ENCODE assay signal across 1 cellular context in the genomic region with DNA sequence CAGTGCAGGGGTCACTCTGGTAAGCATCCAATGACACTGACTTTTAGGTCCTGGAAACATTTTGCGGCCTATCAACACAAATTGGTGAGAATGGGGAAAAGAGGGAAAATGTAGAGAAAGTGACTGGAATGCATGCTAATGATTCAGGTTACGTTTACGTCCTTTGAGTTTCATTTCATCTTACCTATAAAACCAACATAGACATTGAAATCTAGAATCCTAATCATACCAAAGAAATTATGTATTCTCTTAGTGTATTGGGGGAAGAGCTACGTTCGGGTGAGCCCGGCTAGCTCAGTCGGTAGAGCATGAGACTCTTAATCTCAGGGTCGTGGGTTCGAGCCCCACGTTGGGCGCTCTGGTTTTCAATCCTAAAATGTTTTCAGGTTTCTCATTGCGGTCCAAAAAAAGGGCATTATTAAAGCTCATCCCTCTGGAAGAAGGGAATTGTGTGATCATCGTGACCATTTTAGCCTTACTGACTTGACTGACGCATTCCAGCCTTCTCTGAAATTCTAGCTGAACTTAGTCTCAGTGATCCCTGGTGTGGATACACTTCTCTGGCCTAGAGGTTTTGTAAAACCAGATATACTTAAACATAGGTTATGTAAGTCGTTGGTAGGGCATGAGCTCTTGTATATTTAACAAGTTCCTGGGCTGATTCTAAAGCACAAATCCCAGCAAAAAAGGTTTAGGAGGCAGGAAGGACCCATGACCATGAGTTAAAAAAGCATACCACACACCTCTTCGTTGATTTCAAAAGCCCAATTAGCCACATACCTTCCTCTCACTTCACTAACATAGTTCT.
TF ChIP-seq lines count a peak whose summit lies in the region.

No MANE protein-coding gene starts in this region.

TF ChIP-seq in HepG2, 621 proteins besides CTCF, POLR2A, EP300 and RAD21 (continued from another document and continues in another):
- TF ChIP-seq, protein P1, sequence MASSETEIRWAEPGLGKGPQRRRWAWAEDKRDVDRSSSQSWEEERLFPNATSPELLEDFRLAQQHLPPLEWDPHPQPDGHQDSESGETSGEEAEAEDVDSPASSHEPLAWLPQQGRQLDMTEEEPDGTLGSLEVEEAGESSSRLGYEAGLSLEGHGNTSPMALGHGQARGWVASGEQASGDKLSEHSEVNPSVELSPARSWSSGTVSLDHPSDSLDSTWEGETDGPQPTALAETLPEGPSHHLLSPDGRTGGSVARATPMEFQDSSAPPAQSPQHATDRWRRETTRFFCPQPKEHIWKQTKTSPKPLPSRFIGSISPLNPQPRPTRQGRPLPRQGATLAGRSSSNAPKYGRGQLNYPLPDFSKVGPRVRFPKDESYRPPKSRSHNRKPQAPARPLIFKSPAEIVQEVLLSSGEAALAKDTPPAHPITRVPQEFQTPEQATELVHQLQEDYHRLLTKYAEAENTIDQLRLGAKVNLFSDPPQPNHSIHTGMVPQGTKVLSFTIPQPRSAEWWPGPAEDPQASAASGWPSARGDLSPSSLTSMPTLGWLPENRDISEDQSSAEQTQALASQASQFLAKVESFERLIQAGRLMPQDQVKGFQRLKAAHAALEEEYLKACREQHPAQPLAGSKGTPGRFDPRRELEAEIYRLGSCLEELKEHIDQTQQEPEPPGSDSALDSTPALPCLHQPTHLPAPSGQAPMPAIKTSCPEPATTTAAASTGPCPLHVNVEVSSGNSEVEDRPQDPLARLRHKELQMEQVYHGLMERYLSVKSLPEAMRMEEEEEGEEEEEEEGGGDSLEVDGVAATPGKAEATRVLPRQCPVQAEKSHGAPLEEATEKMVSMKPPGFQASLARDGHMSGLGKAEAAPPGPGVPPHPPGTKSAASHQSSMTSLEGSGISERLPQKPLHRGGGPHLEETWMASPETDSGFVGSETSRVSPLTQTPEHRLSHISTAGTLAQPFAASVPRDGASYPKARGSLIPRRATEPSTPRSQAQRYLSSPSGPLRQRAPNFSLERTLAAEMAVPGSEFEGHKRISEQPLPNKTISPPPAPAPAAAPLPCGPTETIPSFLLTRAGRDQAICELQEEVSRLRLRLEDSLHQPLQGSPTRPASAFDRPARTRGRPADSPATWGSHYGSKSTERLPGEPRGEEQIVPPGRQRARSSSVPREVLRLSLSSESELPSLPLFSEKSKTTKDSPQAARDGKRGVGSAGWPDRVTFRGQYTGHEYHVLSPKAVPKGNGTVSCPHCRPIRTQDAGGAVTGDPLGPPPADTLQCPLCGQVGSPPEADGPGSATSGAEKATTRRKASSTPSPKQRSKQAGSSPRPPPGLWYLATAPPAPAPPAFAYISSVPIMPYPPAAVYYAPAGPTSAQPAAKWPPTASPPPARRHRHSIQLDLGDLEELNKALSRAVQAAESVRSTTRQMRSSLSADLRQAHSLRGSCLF (CRISPR knock-in tag; IDR thresholded peaks at IDR 0.05; ENCODE audit: borderline replicate concordance), result no peak
- TF ChIP-seq, protein P2, sequence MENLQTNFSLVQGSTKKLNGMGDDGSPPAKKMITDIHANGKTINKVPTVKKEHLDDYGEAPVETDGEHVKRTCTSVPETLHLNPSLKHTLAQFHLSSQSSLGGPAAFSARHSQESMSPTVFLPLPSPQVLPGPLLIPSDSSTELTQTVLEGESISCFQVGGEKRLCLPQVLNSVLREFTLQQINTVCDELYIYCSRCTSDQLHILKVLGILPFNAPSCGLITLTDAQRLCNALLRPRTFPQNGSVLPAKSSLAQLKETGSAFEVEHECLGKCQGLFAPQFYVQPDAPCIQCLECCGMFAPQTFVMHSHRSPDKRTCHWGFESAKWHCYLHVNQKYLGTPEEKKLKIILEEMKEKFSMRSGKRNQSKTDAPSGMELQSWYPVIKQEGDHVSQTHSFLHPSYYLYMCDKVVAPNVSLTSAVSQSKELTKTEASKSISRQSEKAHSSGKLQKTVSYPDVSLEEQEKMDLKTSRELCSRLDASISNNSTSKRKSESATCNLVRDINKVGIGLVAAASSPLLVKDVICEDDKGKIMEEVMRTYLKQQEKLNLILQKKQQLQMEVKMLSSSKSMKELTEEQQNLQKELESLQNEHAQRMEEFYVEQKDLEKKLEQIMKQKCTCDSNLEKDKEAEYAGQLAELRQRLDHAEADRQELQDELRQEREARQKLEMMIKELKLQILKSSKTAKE (CRISPR knock-in tag; IDR thresholded peaks at IDR 0.05; ENCODE audit: borderline replicate concordance), result no peak
- TF ChIP-seq ZNF605 (CRISPR knock-in tag; IDR thresholded peaks at IDR 0.05) (peak; percentile 66; the same call in 1 of the 2 replicates), SMC3 (IDR thresholded peaks at IDR 0.05; ENCODE audit: low read length) (no peak), ZNF747 (CRISPR knock-in tag; IDR thresholded peaks at IDR 0.05; ENCODE audit: borderline replicate concordance) (no peak), GLI4 (CRISPR knock-in tag; IDR thresholded peaks at IDR 0.05; ENCODE audit: borderline replicate concordance) (no peak), TMF1 (CRISPR knock-in tag; IDR thresholded peaks at IDR 0.05; ENCODE audit: low read depth) (no peak), RXRB (CRISPR knock-in tag; IDR thresholded peaks at IDR 0.05; ENCODE audit: borderline replicate concordance) (peak; percentile 72), ZNF530 (CRISPR knock-in tag; IDR thresholded peaks at IDR 0.05; ENCODE audit: low read depth) (no peak), CCDC6 (CRISPR knock-in tag; IDR thresholded peaks at IDR 0.05) (peak; percentile 91), ZNF598 (CRISPR knock-in tag; IDR thresholded peaks at IDR 0.05; ENCODE audit: borderline replicate concordance) (0 out of 2 replicates have a peak, but pooled peaks have one; percentile 35), RFXANK (CRISPR knock-in tag; IDR thresholded peaks at IDR 0.05) (no peak; the same call in 1 of the 2 replicates), ZNF703 (CRISPR knock-in tag; IDR thresholded peaks at IDR 0.05; ENCODE audit: borderline replicate concordance) (no peak), MATR3 (CRISPR knock-in tag; IDR thresholded peaks at IDR 0.05) (no peak), SIN3B (IDR thresholded peaks at IDR 0.05; ENCODE audit: low read length) (peak; percentile 54; the same call in 1 of the 2 replicates), ZNF121 (CRISPR knock-in tag; IDR thresholded peaks at IDR 0.05) (no peak), SIX1 (CRISPR knock-in tag; IDR thresholded peaks at IDR 0.05; ENCODE audit: borderline replicate concordance) (no peak), PAWR (CRISPR knock-in tag; IDR thresholded peaks at IDR 0.05; ENCODE audit: borderline replicate concordance) (no peak), ZNF430 (CRISPR knock-in tag; IDR thresholded peaks at IDR 0.05) (0 out of 2 replicates have a peak, but pooled peaks have one; percentile 34), SUZ12 (IDR thresholded peaks at IDR 0.05; ENCODE audit: low read depth, low read length) (no peak), SRSF4 (IDR thresholded peaks at IDR 0.05; ENCODE audit: low read depth, low read length, poor library complexity, severe bottlenecking) (no peak), DR1 (CRISPR knock-in tag; IDR thresholded peaks at IDR 0.05) (no peak), GZF1 (CRISPR knock-in tag; IDR thresholded peaks at IDR 0.05) (no peak), ZNF850 (CRISPR knock-in tag; conservative IDR thresholded peaks at IDR 0.05) (no peak), ZNF782 (CRISPR knock-in tag; IDR thresholded peaks at IDR 0.05; ENCODE audit: borderline replicate concordance) (peak; percentile 22; the same call in 1 of the 2 replicates), MIER3 (CRISPR knock-in tag; IDR thresholded peaks at IDR 0.05; ENCODE audit: borderline replicate concordance) (peak; percentile 63; the same call in 1 of the 2 replicates), ARNT (IDR thresholded peaks at IDR 0.05) (no peak), ZNF891 (CRISPR knock-in tag; IDR thresholded peaks at IDR 0.05) (no peak), ZMYM3 (CRISPR knock-in tag; IDR thresholded peaks at IDR 0.05) (peak; percentile 78), ZNF720 (CRISPR knock-in tag; IDR thresholded peaks at IDR 0.05) (no peak), MEIS1 (CRISPR knock-in tag; IDR thresholded peaks at IDR 0.05; ENCODE audit: borderline replicate concordance) (no peak), ZSCAN31 (CRISPR knock-in tag; IDR thresholded peaks at IDR 0.05; ENCODE audit: low read depth) (0 out of 2 replicates have a peak, but pooled peaks have one; percentile 46), ZNF672 (CRISPR knock-in tag; IDR thresholded peaks at IDR 0.05) (no peak), HCFC1 (IDR thresholded peaks at IDR 0.05; ENCODE audit: low read depth, low read length) (0 out of 2 replicates have a peak, but pooled peaks have one; percentile 10), ARNTL (CRISPR knock-in tag; IDR thresholded peaks at IDR 0.05) (no peak), TGIF2 (CRISPR knock-in tag; IDR thresholded peaks at IDR 0.05) (peak; percentile 28; the same call in 1 of the 2 replicates), ZNF841 (CRISPR knock-in tag; IDR thresholded peaks at IDR 0.05; ENCODE audit: borderline replicate concordance) (no peak), ZNF768 (CRISPR knock-in tag; IDR thresholded peaks at IDR 0.05) (no peak), ZNF224 (CRISPR knock-in tag; IDR thresholded peaks at IDR 0.05) (no peak), BHLHE40 (IDR thresholded peaks at IDR 0.05; ENCODE audit: low read length) (no peak)
- TF ChIP-seq, protein P3, sequence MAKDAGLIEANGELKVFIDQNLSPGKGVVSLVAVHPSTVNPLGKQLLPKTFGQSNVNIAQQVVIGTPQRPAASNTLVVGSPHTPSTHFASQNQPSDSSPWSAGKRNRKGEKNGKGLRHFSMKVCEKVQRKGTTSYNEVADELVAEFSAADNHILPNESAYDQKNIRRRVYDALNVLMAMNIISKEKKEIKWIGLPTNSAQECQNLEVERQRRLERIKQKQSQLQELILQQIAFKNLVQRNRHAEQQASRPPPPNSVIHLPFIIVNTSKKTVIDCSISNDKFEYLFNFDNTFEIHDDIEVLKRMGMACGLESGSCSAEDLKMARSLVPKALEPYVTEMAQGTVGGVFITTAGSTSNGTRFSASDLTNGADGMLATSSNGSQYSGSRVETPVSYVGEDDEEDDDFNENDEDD (CRISPR knock-in tag; IDR thresholded peaks at IDR 0.05; ENCODE audit: borderline replicate concordance), result no peak
- TF ChIP-seq, protein P4, sequence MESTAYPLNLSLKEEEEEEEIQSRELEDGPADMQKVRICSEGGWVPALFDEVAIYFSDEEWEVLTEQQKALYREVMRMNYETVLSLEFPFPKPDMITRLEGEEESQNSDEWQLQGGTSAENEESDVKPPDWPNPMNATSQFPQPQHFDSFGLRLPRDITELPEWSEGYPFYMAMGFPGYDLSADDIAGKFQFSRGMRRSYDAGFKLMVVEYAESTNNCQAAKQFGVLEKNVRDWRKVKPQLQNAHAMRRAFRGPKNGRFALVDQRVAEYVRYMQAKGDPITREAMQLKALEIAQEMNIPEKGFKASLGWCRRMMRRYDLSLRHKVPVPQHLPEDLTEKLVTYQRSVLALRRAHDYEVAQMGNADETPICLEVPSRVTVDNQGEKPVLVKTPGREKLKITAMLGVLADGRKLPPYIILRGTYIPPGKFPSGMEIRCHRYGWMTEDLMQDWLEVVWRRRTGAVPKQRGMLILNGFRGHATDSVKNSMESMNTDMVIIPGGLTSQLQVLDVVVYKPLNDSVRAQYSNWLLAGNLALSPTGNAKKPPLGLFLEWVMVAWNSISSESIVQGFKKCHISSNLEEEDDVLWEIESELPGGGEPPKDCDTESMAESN (CRISPR knock-in tag; conservative IDR thresholded peaks at IDR 0.05), result peak; percentile 85
- TF ChIP-seq, protein P5, sequence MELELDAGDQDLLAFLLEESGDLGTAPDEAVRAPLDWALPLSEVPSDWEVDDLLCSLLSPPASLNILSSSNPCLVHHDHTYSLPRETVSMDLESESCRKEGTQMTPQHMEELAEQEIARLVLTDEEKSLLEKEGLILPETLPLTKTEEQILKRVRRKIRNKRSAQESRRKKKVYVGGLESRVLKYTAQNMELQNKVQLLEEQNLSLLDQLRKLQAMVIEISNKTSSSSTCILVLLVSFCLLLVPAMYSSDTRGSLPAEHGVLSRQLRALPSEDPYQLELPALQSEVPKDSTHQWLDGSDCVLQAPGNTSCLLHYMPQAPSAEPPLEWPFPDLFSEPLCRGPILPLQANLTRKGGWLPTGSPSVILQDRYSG (CRISPR knock-in tag; IDR thresholded peaks at IDR 0.05), result 0 out of 2 replicates have a peak, but pooled peaks have one; percentile 71
- TF ChIP-seq, protein P6, sequence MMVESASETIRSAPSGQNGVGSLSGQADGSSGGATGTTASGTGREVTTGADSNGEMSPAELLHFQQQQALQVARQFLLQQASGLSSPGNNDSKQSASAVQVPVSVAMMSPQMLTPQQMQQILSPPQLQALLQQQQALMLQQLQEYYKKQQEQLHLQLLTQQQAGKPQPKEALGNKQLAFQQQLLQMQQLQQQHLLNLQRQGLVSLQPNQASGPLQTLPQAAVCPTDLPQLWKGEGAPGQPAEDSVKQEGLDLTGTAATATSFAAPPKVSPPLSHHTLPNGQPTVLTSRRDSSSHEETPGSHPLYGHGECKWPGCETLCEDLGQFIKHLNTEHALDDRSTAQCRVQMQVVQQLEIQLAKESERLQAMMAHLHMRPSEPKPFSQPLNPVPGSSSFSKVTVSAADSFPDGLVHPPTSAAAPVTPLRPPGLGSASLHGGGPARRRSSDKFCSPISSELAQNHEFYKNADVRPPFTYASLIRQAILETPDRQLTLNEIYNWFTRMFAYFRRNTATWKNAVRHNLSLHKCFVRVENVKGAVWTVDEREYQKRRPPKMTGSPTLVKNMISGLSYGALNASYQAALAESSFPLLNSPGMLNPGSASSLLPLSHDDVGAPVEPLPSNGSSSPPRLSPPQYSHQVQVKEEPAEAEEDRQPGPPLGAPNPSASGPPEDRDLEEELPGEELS (CRISPR knock-in tag; IDR thresholded peaks at IDR 0.05), result peak; percentile 73
- TF ChIP-seq, protein P7, sequence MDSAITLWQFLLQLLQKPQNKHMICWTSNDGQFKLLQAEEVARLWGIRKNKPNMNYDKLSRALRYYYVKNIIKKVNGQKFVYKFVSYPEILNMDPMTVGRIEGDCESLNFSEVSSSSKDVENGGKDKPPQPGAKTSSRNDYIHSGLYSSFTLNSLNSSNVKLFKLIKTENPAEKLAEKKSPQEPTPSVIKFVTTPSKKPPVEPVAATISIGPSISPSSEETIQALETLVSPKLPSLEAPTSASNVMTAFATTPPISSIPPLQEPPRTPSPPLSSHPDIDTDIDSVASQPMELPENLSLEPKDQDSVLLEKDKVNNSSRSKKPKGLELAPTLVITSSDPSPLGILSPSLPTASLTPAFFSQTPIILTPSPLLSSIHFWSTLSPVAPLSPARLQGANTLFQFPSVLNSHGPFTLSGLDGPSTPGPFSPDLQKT (CRISPR knock-in tag; IDR thresholded peaks at IDR 0.05; ENCODE audit: borderline replicate concordance), result no peak
